ENCODE assay signal across 1 cellular context in genomic region chr4:142100941-142101340, GRCh38.
TF ChIP-seq lines count a peak whose summit lies in the region.

No MANE protein-coding gene starts in this region.

TF ChIP-seq in SK-N-SH, 30 proteins besides CTCF, POLR2A, EP300 and RAD21 (continued from another document):
- no peak for TF ChIP-seq REST (IDR thresholded peaks at IDR 0.05; ENCODE audit: low read depth, low read length)
- no peak for TF ChIP-seq TCF12 (IDR thresholded peaks at IDR 0.05)
- TF ChIP-seq YY1 (IDR thresholded peaks at IDR 0.05; ENCODE audit: low read depth), result no peak
- TF ChIP-seq NFIC (IDR thresholded peaks at IDR 0.05; ENCODE audit: borderline replicate concordance), result no peak
- no peak for TF ChIP-seq EZH2phosphoT487 (IDR thresholded peaks at IDR 0.05; ENCODE audit: borderline replicate concordance, low read depth)
- no peak for TF ChIP-seq ELF1 (IDR thresholded peaks at IDR 0.05)
- TF ChIP-seq MAX (IDR thresholded peaks at IDR 0.05; ENCODE audit: low read depth), result no peak
- TF ChIP-seq RFX5 (IDR thresholded peaks at IDR 0.05; ENCODE audit: low read length), result no peak
- no peak for TF ChIP-seq SIN3A (IDR thresholded peaks at IDR 0.05; ENCODE audit: borderline replicate concordance, low read depth, low read length)
